In genomic region chr2:73232471-73233153, GRCh38 we compare ENCODE assay signal across 8 cellular contexts. TPM values are rescaled to one million over a fixed set of nuclear protein-coding genes. Genes with fewer than 3 reads are reported as not detected.
DNase-seq lines count a peak whose midpoint lies in the region; ATAC-seq and TF ChIP-seq lines count a peak whose summit lies in the region.

No MANE protein-coding gene starts in this region.

- intact Hi-C loops in CD14-positive monocyte (cut with micrococcal nuclease), result loop anchor here (1.0 to 10.0 kb wide), 4 partner anchors 152 to 505 kb away; partner anchors contain the start of genes SFXN5 (in 2 of the 2), ALMS1 (in 1 of the 2) and TPRKB (in 1 of the 2)

- no peak for DNase-seq in CD14-positive monocyte (ENCODE audit: low spot score)
- no peak for DNase-seq in Jurkat, Clone E6-1 (ENCODE audit: low read depth, low spot score)
- DNase-seq in activated naive CD8-positive, alpha-beta T cell treated with anti-CD3 and anti-CD28 coated beads for 36 hours, result no peak
- peak; percentile 27 for DNase-seq in stimulated activated CD4-positive, alpha-beta T cell treated with anti-CD3 and anti-CD28 coated beads, Interleukin-4, amount 100 ng/mL, for 24 hours

- no peak for TF ChIP-seq CTCF in CD14-positive monocyte (IDR thresholded peaks at IDR 0.05)

- no peak overlapping the region for H3K9ac ChIP-seq in iPS-15b (ENCODE audit: low read depth, low read length)

- H3K27ac Mint-ChIP-seq in CD14-positive monocyte, result peak overlapping the region in 4 of 7 donors; percentile 13 to 70 (median 49)
- H3K27ac Mint-ChIP-seq in activated naive CD8-positive, alpha-beta T cell treated with anti-CD3 and anti-CD28 coated beads for 36 hours, result peak overlapping the region; percentile 94

- H3K27me3 ChIP-seq in iPS-15b (ENCODE audit: control insufficient read depth, insufficient read depth, low read length), result peaks cover 3% of the 10 kb centered on the region

- H3K4me3 ChIP-seq in Jurkat, Clone E6-1 (ENCODE audit: low read length), result peak overlapping the region; percentile 98
- peak overlapping the region; percentile 99 for H3K4me3 ChIP-seq in iPS-15b (ENCODE audit: low read depth, low read length)

- H3K4me1 Mint-ChIP-seq in CD14-positive monocyte, result peaks cover 26% of the 10 kb centered on the region
- peaks cover 20% of the 10 kb centered on the region for H3K4me1 Mint-ChIP-seq in activated naive CD8-positive, alpha-beta T cell treated with anti-CD3 and anti-CD28 coated beads for 36 hours

- ATAC-seq in GM19395 (IDR thresholded peaks at IDR 0.05; ENCODE audit: unreplicated experiment), result peak; percentile 10
- ATAC-seq in GM18519 (IDR thresholded peaks at IDR 0.05; ENCODE audit: low FRiP score, unreplicated experiment), result no peak
- ATAC-seq in GM18861 (IDR thresholded peaks at IDR 0.05; ENCODE audit: unreplicated experiment), result no peak

- H3K36me3 ChIP-seq in iPS-15b (ENCODE audit: control insufficient read depth, insufficient read depth, low read length), result peaks cover 4% of the 10 kb centered on the region

- peaks cover 19 to 31% of the 10 kb centered on the region in 2 donors for H3K36me3 Mint-ChIP-seq in CD14-positive monocyte
- H3K36me3 Mint-ChIP-seq in activated naive CD8-positive, alpha-beta T cell treated with anti-CD3 and anti-CD28 coated beads for 36 hours, result peaks cover 31% of the 10 kb centered on the region

- peak overlapping the region; percentile 89 to 95 for H3K4me3 Mint-ChIP-seq in CD14-positive monocyte
- H3K4me3 Mint-ChIP-seq in activated naive CD8-positive, alpha-beta T cell treated with anti-CD3 and anti-CD28 coated beads for 36 hours, result peak overlapping the region; percentile 99

- H3K4me1 ChIP-seq in iPS-15b (ENCODE audit: control insufficient read depth, insufficient read depth, low read length), result peaks cover 6% of the 10 kb centered on the region

- H3K27me3 Mint-ChIP-seq in CD14-positive monocyte (ENCODE audit: low read depth in 3 of 3), result peaks cover 0 to 1% (median 0%) of the 10 kb centered on the region in 3 donors
- H3K27me3 Mint-ChIP-seq in activated naive CD8-positive, alpha-beta T cell treated with anti-CD3 and anti-CD28 coated beads for 36 hours, result no peaks in the 10 kb centered on the region

- no peaks in the 10 kb centered on the region for H3K9me3 ChIP-seq in iPS-15b (ENCODE audit: control insufficient read depth, insufficient read depth, low read length)

- no peaks in the 10 kb centered on the region for H3K9me3 Mint-ChIP-seq in CD14-positive monocyte
- H3K9me3 Mint-ChIP-seq in activated naive CD8-positive, alpha-beta T cell treated with anti-CD3 and anti-CD28 coated beads for 36 hours, result no peaks in the 10 kb centered on the region

RNA-seq across cellular contexts. Expression of gene PRADC1, which starts 0.4 kb away (rescaled TPM):
- polyA plus RNA-seq in CD14-positive monocyte, result 10 to 100 TPM; 33.3 to 49.2 TPM
- polyA plus RNA-seq in Jurkat, Clone E6-1 (2012; ENCODE audit: insufficient read depth, insufficient read length), result 41.8 TPM
- 10 to 100 TPM; 19.6 to 20.9 TPM for total RNA-seq in activated naive CD8-positive, alpha-beta T cell treated with anti-CD3 and anti-CD28 coated beads for 36 hours

RNA-seq across cellular contexts. Expression of gene CCT7, which starts 1.5 kb away (rescaled TPM):
- 100 to 1,000 TPM; 134 to 151 TPM for polyA plus RNA-seq in CD14-positive monocyte
- 897 TPM for polyA plus RNA-seq in Jurkat, Clone E6-1 (2012; ENCODE audit: insufficient read depth, insufficient read length)
- total RNA-seq in activated naive CD8-positive, alpha-beta T cell treated with anti-CD3 and anti-CD28 coated beads for 36 hours, result 100 to 1,000 TPM; 719 to 732 TPM

RNA-seq across cellular contexts. Expression of gene SMYD5, which starts 18.6 kb away (rescaled TPM):
- polyA plus RNA-seq in CD14-positive monocyte, result 1 to 10 TPM; 1.6 to 1.7 TPM
- 50.8 TPM for polyA plus RNA-seq in Jurkat, Clone E6-1 (2012; ENCODE audit: insufficient read depth, insufficient read length)
- total RNA-seq in activated naive CD8-positive, alpha-beta T cell treated with anti-CD3 and anti-CD28 coated beads for 36 hours, result 10 to 100 TPM; 42.4 to 44.1 TPM

RNA-seq across cellular contexts. Expression of gene NOTO, which starts 30.2 kb away (rescaled TPM):
- not detected for polyA plus RNA-seq in CD14-positive monocyte
- polyA plus RNA-seq in Jurkat, Clone E6-1 (2012; ENCODE audit: insufficient read depth, insufficient read length), result not detected
- total RNA-seq in activated naive CD8-positive, alpha-beta T cell treated with anti-CD3 and anti-CD28 coated beads for 36 hours, result not detected

RNA-seq across cellular contexts. Expression of gene FBXO41, which starts 51.7 kb away (rescaled TPM):
- under 1 TPM; 0.29 to 0.52 TPM for polyA plus RNA-seq in CD14-positive monocyte
- 30.8 TPM for polyA plus RNA-seq in Jurkat, Clone E6-1 (2012; ENCODE audit: insufficient read depth, insufficient read length)
- total RNA-seq in activated naive CD8-positive, alpha-beta T cell treated with anti-CD3 and anti-CD28 coated beads for 36 hours, result 10 to 100 TPM; 45.7 to 45.8 TPM
